7 cellular contexts compared by ENCODE assay signal in the genomic region with DNA sequence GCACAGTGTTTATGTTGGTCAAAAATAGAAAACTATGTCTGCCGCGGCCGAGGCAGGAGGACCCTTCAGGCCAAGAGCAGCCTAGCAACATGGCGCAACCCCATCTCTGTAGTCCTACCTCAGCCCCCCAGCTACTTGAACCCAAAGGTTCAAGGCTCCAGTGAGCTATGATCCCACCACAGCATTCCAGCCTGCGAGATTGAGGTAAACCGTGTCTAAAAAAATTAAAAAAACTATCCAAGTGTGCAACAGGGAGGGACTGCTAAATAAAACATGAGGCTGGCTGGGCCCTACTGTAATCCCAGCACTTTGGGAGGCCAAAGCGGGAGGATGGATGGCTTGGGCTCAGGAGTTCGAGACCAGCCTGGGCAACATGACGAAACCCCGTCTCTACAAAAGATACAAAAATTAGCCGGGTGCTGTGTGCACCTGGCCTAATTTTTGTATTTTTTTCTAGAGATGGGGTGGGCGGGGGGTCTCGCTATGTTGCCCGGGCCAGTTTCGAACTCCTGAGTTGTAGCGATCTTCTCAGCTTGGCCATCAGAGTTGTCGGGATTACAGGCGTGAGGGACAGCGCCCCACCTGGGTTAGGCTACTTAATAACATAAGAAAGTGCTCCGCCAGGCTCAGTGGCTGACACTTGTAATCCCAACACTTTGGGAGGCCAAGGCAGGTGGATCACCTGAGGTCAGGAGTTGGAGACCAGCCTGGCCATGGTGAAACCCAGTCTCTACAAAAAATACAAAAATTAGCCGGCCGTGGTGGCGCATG.
DNase-seq lines count a peak whose midpoint lies in the region; ATAC-seq and TF ChIP-seq lines count a peak whose summit lies in the region.
"Not testable (repeated sequence)": the region's sequence is repeated elsewhere in the genome, so short reads cannot be mapped to it uniquely, and the experiment has no call there.

No MANE protein-coding gene starts in this region.

- H3K27me3 ChIP-seq in NT2/D1 (ENCODE audit: insufficient read depth, insufficient read length); gastroesophageal sphincter: not testable (repeated sequence)

- ATAC-seq in activated T-cell treated with anti-CD3 and anti-CD28 coated beads, Interleukin-2, amount 50 U/mL, for 4 hours; gastroesophageal sphincter: not testable (repeated sequence)

- not testable (repeated sequence) for H3K4me1 Mint-ChIP-seq in activated T-cell treated with anti-CD3 and anti-CD28 coated beads, Interleukin-2, amount 50 U/mL, for 4 hours (ENCODE audit: low read depth)

- not testable (repeated sequence) for H3K4me1 ChIP-seq in NT2/D1 (ENCODE audit: insufficient read depth, insufficient read length); mesodermal cell (ENCODE audit: control insufficient read depth, insufficient read depth, low read length, poor library complexity, severe bottlenecking)
- peaks cover 0 to 17% (median 0%) of the 10 kb centered on the region in 3 donors for H3K4me1 ChIP-seq in gastroesophageal sphincter

- peak overlapping the region; percentile 70 for H3K9ac ChIP-seq in NT2/D1 (ENCODE audit: insufficient read length, low read depth)

- not testable (repeated sequence) for H3K9me3 Mint-ChIP-seq in activated T-cell treated with anti-CD3 and anti-CD28 coated beads, Interleukin-2, amount 50 U/mL, for 4 hours

- TF ChIP-seq EP300 in gastroesophageal sphincter (IDR thresholded peaks at IDR 0.05) = not testable (repeated sequence)

- DNase-seq in ELF-1 (ENCODE audit: low read depth, low spot score) (peak; percentile 40), cerebellar cortex (ENCODE audit: low spot score) (peak; percentile 21)
- not testable (repeated sequence) for DNase-seq in NT2/D1 (ENCODE audit: low read depth, low spot score); activated T-cell treated with anti-CD3 and anti-CD28 coated beads, Interleukin-2, amount 50 U/mL, for 4 hours; skeletal muscle cell (ENCODE audit: low read depth)

- TF ChIP-seq POLR2A in gastroesophageal sphincter (IDR thresholded peaks at IDR 0.05) = not testable (repeated sequence)

- not testable (repeated sequence) for H3K9me3 ChIP-seq in NT2/D1 (ENCODE audit: insufficient read depth, low read length); gastroesophageal sphincter; mesodermal cell (ENCODE audit: control insufficient read depth, low read length)

- TF ChIP-seq CTCF in gastroesophageal sphincter (IDR thresholded peaks at IDR 0.05) = peak in 1 of 4 experiments; percentile 45

- peak overlapping the region; percentile 81 to 100 (median 96) for H3K27ac ChIP-seq in gastroesophageal sphincter
- H3K27ac ChIP-seq in mesodermal cell (ENCODE audit: low read depth, low read length, severe bottlenecking) = peak overlapping the region; percentile 53

- not testable (repeated sequence) for H3K27me3 Mint-ChIP-seq in activated T-cell treated with anti-CD3 and anti-CD28 coated beads, Interleukin-2, amount 50 U/mL, for 4 hours (ENCODE audit: low read depth)

- peak overlapping the region; percentile 88 for H3K4me3 Mint-ChIP-seq in activated T-cell treated with anti-CD3 and anti-CD28 coated beads, Interleukin-2, amount 50 U/mL, for 4 hours

- not testable (repeated sequence) for H3K36me3 ChIP-seq in NT2/D1 (ENCODE audit: insufficient read depth, insufficient read length, low read length); gastroesophageal sphincter; mesodermal cell (ENCODE audit: control insufficient read depth, insufficient read depth, low read length)

- H3K4me3 ChIP-seq in NT2/D1 (ENCODE audit: insufficient read length, low read depth) (peak overlapping the region; percentile 40), gastroesophageal sphincter (peak overlapping the region; percentile 71 to 87), mesodermal cell (ENCODE audit: extremely low read depth, insufficient read depth, low read length, poor library complexity, severe bottlenecking) (peak overlapping the region; percentile 21), skeletal muscle cell (ENCODE audit: low read depth, low read length) (peak overlapping the region; percentile 53)

- WGBS in gastroesophageal sphincter (ENCODE audit: low coverage in 1 of 2), 2 donors = 80 to 100% methylated on average over 2 to 18 of the region's 23 CpGs
- WGBS in mesodermal cell (ENCODE audit: insufficient coverage in 2 of 2), 2 experiments = 89 to 96% methylated on average over 7 to 8 of the region's 23 CpGs

- H3K36me3 Mint-ChIP-seq in activated T-cell treated with anti-CD3 and anti-CD28 coated beads, Interleukin-2, amount 50 U/mL, for 4 hours (ENCODE audit: insufficient read depth) = not testable (repeated sequence)

Comparison
In these comparisons a context has a peak if more than half of its experiments do, and no peak if none do; other contexts are left out.
1. H3K4me3 ChIP-seq: peak in every context shown above with its lines; median percentile 79 in gastroesophageal sphincter; 53 in skeletal muscle cell; 40 in NT2/D1; 21 in mesodermal cell.